ENCODE assay signal across 23 cellular contexts in the genomic region with DNA sequence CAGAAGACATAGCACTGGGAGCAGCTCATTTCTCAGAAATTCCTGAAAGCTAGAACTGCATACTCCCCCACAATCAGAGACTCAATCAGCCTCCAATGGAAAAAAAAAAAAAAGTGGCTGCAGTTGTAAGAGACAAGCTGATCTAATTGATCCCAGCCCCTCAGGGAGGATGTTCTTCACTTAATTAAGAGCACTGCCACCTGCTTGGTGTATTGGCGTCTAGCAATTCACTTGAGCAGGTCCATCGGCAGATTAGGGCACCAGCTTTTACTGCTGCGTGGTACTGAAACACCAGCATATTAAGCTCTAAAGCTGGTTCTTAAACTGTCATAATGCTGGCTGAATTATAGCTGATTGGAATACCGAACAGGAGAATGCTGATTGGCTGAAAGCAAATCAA.
"Had no signal": no experiment of that assay in that cellular context is flagged by ENCODE, and none has a peak within 500 bp of the region (broad histone marks: within the 10 kb centered on the region; RNA-seq: fewer than 3 reads in every experiment).

No MANE protein-coding gene starts in this region.

- H3K4me3 ChIP-seq: adrenal gland, body of pancreas, gastrocnemius medialis, hepatocyte, skin epidermis, thoracic aorta had no signal

- DNase-seq: activated CD4-positive, alpha-beta T cell treated with anti-CD3 and anti-CD28 coated beads for 48 hours; activated CD4-positive, alpha-beta T cell treated with anti-CD3 and anti-CD28 coated beads, Interleukin-2, amount 50 U/mL, for 48 hours; activated CD8-positive, alpha-beta memory T cell treated with anti-CD3 and anti-CD28 coated beads for 24 hours; activated effector memory CD4-positive, alpha-beta T cell treated with Interleukin-2 at 50 U/mL for 16 hours; activated naive CD4-positive, alpha-beta T cell treated with anti-CD3 and anti-CD28 coated beads for 36 hours; activated naive CD8-positive, alpha-beta T cell treated with anti-CD3 and anti-CD28 coated beads for 36 hours; adrenal gland; aorta; body of pancreas; effector memory CD4-positive, alpha-beta T cell; gastrocnemius medialis; islet precursor cell; left ventricle myocardium superior; naive B cell; nephron progenitor cell; stimulated activated CD4-positive, alpha-beta T cell treated with anti-CD3 and anti-CD28 coated beads, Interleukin-12 subunit alpha, Interleukin-12 subunit beta, amount 100 ng/mL, for 4 hours; stimulated activated CD4-positive, alpha-beta T cell treated with anti-CD3 and anti-CD28 coated beads, Interleukin-4, amount 100 ng/mL, for 1 hour; T-helper 9 cell; trophoblast cell had no signal

- H2AFZ ChIP-seq: hepatocyte, parathyroid adenoma had no signal

- H3K9me3 ChIP-seq: adrenal gland, body of pancreas, gastrocnemius medialis, thoracic aorta had no signal

- H3K4me2 ChIP-seq: hepatocyte had no signal

- H3K4me1 ChIP-seq: adrenal gland, body of pancreas, gastrocnemius medialis, parathyroid adenoma had no signal

- H3K27ac ChIP-seq: adrenal gland, body of pancreas, gastrocnemius medialis, hepatocyte, parathyroid adenoma, skin epidermis, thoracic aorta had no signal

- H3K36me3 ChIP-seq: adrenal gland, gastrocnemius medialis, thoracic aorta had no signal

- H3K9ac ChIP-seq: parathyroid adenoma had no signal

- H3K27me3 ChIP-seq: adrenal gland, body of pancreas, gastrocnemius medialis, hepatocyte had no signal

- H3K79me2 ChIP-seq: hepatocyte, parathyroid adenoma had no signal
